ENCODE assay signal across 11 cellular contexts in genomic region chr22:40050258-40050657, GRCh38. TPM values are rescaled to one million over a fixed set of nuclear protein-coding genes. Genes with fewer than 3 reads are reported as not detected.
DNase-seq lines count a peak whose midpoint lies in the region; ATAC-seq and TF ChIP-seq lines count a peak whose summit lies in the region.
"Had no signal": no experiment of that assay in that cellular context is flagged by ENCODE, and none has a peak within 500 bp of the region (broad histone marks: within the 10 kb centered on the region; RNA-seq: fewer than 3 reads in every experiment).

No MANE protein-coding gene starts in this region.

- H3K9me2 ChIP-seq in MM.1S (replicated peaks; ENCODE audit: insufficient read depth, low read length), result no peaks in the 10 kb centered on the region

- H3K36me3 Mint-ChIP-seq in T-helper 2 cell treated with Interferon-gamma antibody and Interleukin-4, amounts not matched to agents 5 μg/mL and 100 μg/mL, for 36 hours (ENCODE audit: low read depth), result peaks cover 5% of the 10 kb centered on the region
- peaks cover 0 to 15% (median 0%) of the 10 kb centered on the region in 3 donors for H3K36me3 Mint-ChIP-seq in naive thymus-derived CD8-positive, alpha-beta T cell

- peak; percentile 70 for ATAC-seq in HG02571 (IDR thresholded peaks at IDR 0.05; ENCODE audit: unreplicated experiment)
- peak in 1 of 2 donors; percentile 6 for ATAC-seq in naive thymus-derived CD8-positive, alpha-beta T cell
- ATAC-seq: SK-N-SH treated with all-trans-retinoic acid at 6 μM for 48 hours had no signal

- no peak for DNase-seq in T-helper 2 cell treated with Interferon-gamma antibody and Interleukin-4, amounts not matched to agents 5 μg/mL and 100 μg/mL, for 36 hours (ENCODE audit: low spot score)
- DNase-seq in T-helper 2 cell (no peak), MM.1S (peak; percentile 88), COLO829 (ENCODE audit: low spot score) (no peak), erythroblast (lab: John Stamatoyannopoulos, UW) (no peak), GDM1 (lab: John Stamatoyannopoulos, UW) (no peak)
- peak in 1 of 10 donors; percentile 31 for DNase-seq in naive thymus-derived CD8-positive, alpha-beta T cell

- H3K27me3 Mint-ChIP-seq in T-helper 2 cell treated with Interferon-gamma antibody and Interleukin-4, amounts not matched to agents 5 μg/mL and 100 μg/mL, for 36 hours (ENCODE audit: low read depth), result no peaks in the 10 kb centered on the region
- no peaks in the 10 kb centered on the region for H3K27me3 Mint-ChIP-seq in naive thymus-derived CD8-positive, alpha-beta T cell

- peaks cover 31% of the 10 kb centered on the region for H3K4me1 ChIP-seq in MM.1S (ENCODE audit: low read length)

- H3K9me3 ChIP-seq in MM.1S (replicated peaks; ENCODE audit: insufficient read depth, low read length), result no peaks in the 10 kb centered on the region

- H3K4me3 ChIP-seq in MM.1S (ENCODE audit: low read length), result peak overlapping the region; percentile 53
- H3K4me3 ChIP-seq: smooth muscle cell had no signal

- POLR2A ChIA-PET in naive thymus-derived CD8-positive, alpha-beta T cell (lab: Charles Lee), result no interaction called here

- H3K27ac Mint-ChIP-seq in T-helper 2 cell treated with Interferon-gamma antibody and Interleukin-4, amounts not matched to agents 5 μg/mL and 100 μg/mL, for 36 hours, result peak overlapping the region; percentile 28
- peak overlapping the region in 9 of 10 donors; percentile 70 to 88 (median 80) for H3K27ac Mint-ChIP-seq in naive thymus-derived CD8-positive, alpha-beta T cell

- no peak for TF ChIP-seq POLR2A in erythroblast (IDR thresholded peaks at IDR 0.05; ENCODE audit: low read length)

- no peaks in the 10 kb centered on the region for H4K20me1 ChIP-seq in MM.1S (ENCODE audit: insufficient read depth, low read length)

- peaks cover 83% of the 10 kb centered on the region for H3K79me2 ChIP-seq in MM.1S (ENCODE audit: low read length)

- peak overlapping the region; percentile 77 for H3K4me2 ChIP-seq in MM.1S (ENCODE audit: low read depth, low read length)
- H3K4me2 ChIP-seq: smooth muscle cell had no signal

- no peaks in the 10 kb centered on the region for H3K36me3 ChIP-seq in MM.1S (replicated peaks; ENCODE audit: insufficient read depth, low read length)

- peaks cover 47% of the 10 kb centered on the region for H3K4me1 Mint-ChIP-seq in T-helper 2 cell treated with Interferon-gamma antibody and Interleukin-4, amounts not matched to agents 5 μg/mL and 100 μg/mL, for 36 hours (ENCODE audit: low read depth)
- H3K4me1 Mint-ChIP-seq in naive thymus-derived CD8-positive, alpha-beta T cell, result peaks cover 46 to 86% (median 82%) of the 10 kb centered on the region in 4 donors

- H3K9me3 Mint-ChIP-seq in T-helper 2 cell treated with Interferon-gamma antibody and Interleukin-4, amounts not matched to agents 5 μg/mL and 100 μg/mL, for 36 hours, result no peaks in the 10 kb centered on the region
- H3K9me3 Mint-ChIP-seq in naive thymus-derived CD8-positive, alpha-beta T cell, result no peaks in the 10 kb centered on the region

- TF ChIP-seq CTCF in MM.1S (IDR thresholded peaks at IDR 0.05; ENCODE audit: low read length), result no peak

- H3K27me3 ChIP-seq in MM.1S (replicated peaks; ENCODE audit: insufficient read depth, low read length), result no peaks in the 10 kb centered on the region

- H3K27ac ChIP-seq in MM.1S (ENCODE audit: low read length), result peak overlapping the region; percentile 78
- H3K27ac ChIP-seq: HL-60 had no signal

- H3K9ac ChIP-seq in MM.1S (ENCODE audit: low read length), result peak overlapping the region; percentile 39; the same call in 1 of the 2 replicates

- peak overlapping the region; percentile 10 for H3K4me3 Mint-ChIP-seq in T-helper 2 cell treated with Interferon-gamma antibody and Interleukin-4, amounts not matched to agents 5 μg/mL and 100 μg/mL, for 36 hours
- peak overlapping the region in 9 of 10 donors; percentile 15 to 76 (median 68) for H3K4me3 Mint-ChIP-seq in naive thymus-derived CD8-positive, alpha-beta T cell

- H3F3A ChIP-seq in MM.1S (ENCODE audit: insufficient read depth, low read length), result peaks cover 38% of the 10 kb centered on the region

- no peak overlapping the region for H2AFZ ChIP-seq in MM.1S (ENCODE audit: low read length)

RNA-seq across cellular contexts. Expression of gene FAM83F, which starts 55.5 kb away (rescaled TPM):
- 1 to 10 TPM in 1 of 2 experiments, under 1 TPM in 1; 0.41 to 1.2 TPM for total RNA-seq in naive thymus-derived CD8-positive, alpha-beta T cell
- polyA plus RNA-seq in naive thymus-derived CD8-positive, alpha-beta T cell, result under 1 TPM in 2 of 3 donors, not detected in 1; 0.01 to 0.02 TPM
